Comparison of ENCODE assay signal across 22 cellular contexts in genomic region chr2:26850565-26850964, GRCh38. TPM values are rescaled to one million over a fixed set of nuclear protein-coding genes. Genes with fewer than 3 reads are reported as not detected.
DNase-seq lines count a peak whose midpoint lies in the region; ATAC-seq, FAIRE-seq and TF ChIP-seq lines count a peak whose summit lies in the region.
"Had no signal": no experiment of that assay in that cellular context is flagged by ENCODE, and none has a peak within 500 bp of the region (broad histone marks: within the 10 kb centered on the region; RNA-seq: fewer than 3 reads in every experiment).

No MANE protein-coding gene starts in this region.

- H3K27me3 ChIP-seq in HCT116 (ENCODE audit: insufficient read depth, low read length) (no peaks in the 10 kb centered on the region), bronchial epithelial cell (ENCODE audit: control insufficient read depth, insufficient read depth, low read length) (peaks cover 46% of the 10 kb centered on the region), neuron (ENCODE audit: insufficient read depth, low read length) (no peaks in the 10 kb centered on the region)

- no peak overlapping the region for H3K4me2 ChIP-seq in HCT116 (ENCODE audit: low read length)

- no peaks in the 10 kb centered on the region for H3K9me2 ChIP-seq in HCT116 (ENCODE audit: insufficient read depth)

- no peaks in the 10 kb centered on the region for H3K9me3 ChIP-seq in HCT116 (ENCODE audit: control insufficient read depth in 1 of 2, insufficient read depth in 1 of 2, low read depth in 1 of 2, low read length in 2 of 2)
- H3K9me3 ChIP-seq in neuron (ENCODE audit: low read length) = no peaks in the 10 kb centered on the region
- H3K9me3 ChIP-seq: body of pancreas, Peyer's patch, psoas muscle, thoracic aorta had no signal

- no TSS peak for BruUV-seq in HCT116 (replicated peaks; lab: Mats Ljungman, UMichigan)

- H3K27ac ChIP-seq in HCT116 (ENCODE audit: low read depth, low read length) = no peak overlapping the region
- H3K27ac ChIP-seq: body of pancreas, Peyer's patch, psoas muscle, thoracic aorta had no signal

- no peaks in the 10 kb centered on the region for H3K36me3 ChIP-seq in HCT116 (ENCODE audit: control insufficient read depth in 1 of 2, insufficient read depth in 2 of 2, low read length in 2 of 2)
- H3K36me3 ChIP-seq in bronchial epithelial cell (ENCODE audit: control insufficient read depth, insufficient read depth, low read length) = no peaks in the 10 kb centered on the region
- peaks cover 2% of the 10 kb centered on the region for H3K36me3 ChIP-seq in neuron (ENCODE audit: insufficient read depth, low read length)
- H3K36me3 ChIP-seq: Peyer's patch had no signal

- H3K4me1 ChIP-seq in HCT116 (ENCODE audit: control insufficient read depth in 1 of 2, insufficient read depth in 2 of 2, low read length in 2 of 2) = peaks cover 0 to 22% of the 10 kb centered on the region in 2 experiments; a peak in 3 of 4 replicates
- H3K4me1 ChIP-seq in neuron (ENCODE audit: insufficient read depth, low read length) = peaks cover 61% of the 10 kb centered on the region

- no peak for TF ChIP-seq POLR2A in HCT116 (IDR thresholded peaks at IDR 0.05; ENCODE audit: borderline replicate concordance, extremely low read depth, insufficient read depth, insufficient read length)

- DNase-seq in HCT116 (ENCODE audit: low read depth, low spot score) (no peak), NCI-H69 (lab: John Stamatoyannopoulos, UW) (peak; percentile 11), bronchial epithelial cell (ENCODE audit: low read depth) (no peak), COR-L47 (lab: John Stamatoyannopoulos, UW) (no peak)
- DNase-seq: activated CD4-positive, alpha-beta T cell treated with anti-CD3 and anti-CD28 coated beads, Interleukin-2, amount 50 U/mL, for 48 hours; activated T-cell treated with anti-CD3 and anti-CD28 coated beads, Interleukin-2, amount 50 U/mL, for 1 hour; body of pancreas; DMS153; erythroblast; HCEC 1CT; NCI-H187 treated with DMSO at 0.1 percent for 48 hours; Peyer's patch; psoas muscle had no signal

- no peak overlapping the region for H3K9ac ChIP-seq in HCT116 (ENCODE audit: low read length)

- RAD21 ChIA-PET in HCT116 (lab: Charles Lee; ENCODE audit: low non-redundant PET in 1 of 2, low total read pairs in 2 of 2, uncharacterized antibody in 2 of 2, unreplicated experiment in 2 of 2) = no interaction called here

- no peaks in the 10 kb centered on the region for H3K79me2 ChIP-seq in HCT116 (ENCODE audit: insufficient read depth, low read length)

- no peaks in the 10 kb centered on the region for H4K20me1 ChIP-seq in HCT116 (ENCODE audit: insufficient read depth)

- CTCF ChIA-PET in HCT116 (lab: Charles Lee) = no interaction called here

- ATAC-seq in HCT116 (no peak), GM18907 (IDR thresholded peaks at IDR 0.05; ENCODE audit: unreplicated experiment) (no peak), GM21825 (IDR thresholded peaks at IDR 0.05; ENCODE audit: unreplicated experiment) (no peak)
- ATAC-seq: activated naive CD4-positive, alpha-beta T cell treated with anti-CD3 and anti-CD28 coated beads, Interleukin-2, amount 50 U/mL, for 72 hours; body of pancreas; psoas muscle had no signal

- H2AFZ ChIP-seq in HCT116 (ENCODE audit: low read depth, low read length, poor library complexity, severe bottlenecking) (no peak overlapping the region), neuron (ENCODE audit: low read depth, low read length) (no peak overlapping the region)

- peak; percentile 83 for FAIRE-seq in bronchial epithelial cell (lab: Jason Lieb, UNC)
- FAIRE-seq: GM18507 had no signal

- intact Hi-C loops in HCT116 (cut with micrococcal nuclease) = no loop called here

- H3K4me3 ChIP-seq in HCT116 (replicated peaks in 1 of 2; ENCODE audit: low read depth in 1 of 2, low read length in 2 of 2) (no peak overlapping the region), bronchial epithelial cell (ENCODE audit: low read depth, low read length) (no peak overlapping the region), neuron (ENCODE audit: low read length) (peak overlapping the region; percentile 92)
- H3K4me3 ChIP-seq: body of pancreas, Peyer's patch had no signal

- TF ChIP-seq CTCF in HCT116 (IDR thresholded peaks at IDR 0.05 in 2 of 3, conservative IDR thresholded peaks at IDR 0.05 in 1 of 3; ENCODE audit: borderline replicate concordance in 1 of 3, insufficient read depth in 1 of 3, low read depth in 2 of 3, low read length in 2 of 3) (no peak), bronchial epithelial cell (IDR thresholded peaks at IDR 0.05; ENCODE audit: insufficient read depth, low read length, severe bottlenecking) (no peak)

- POLR2A ChIA-PET in HCT116 (lab: Charles Lee) = no interaction called here

- peak; percentile 11; the same call in 1 of the 2 replicates for TF ChIP-seq RAD21 in HCT116 (IDR thresholded peaks at IDR 0.05; ENCODE audit: low read depth)

TF ChIP-seq in HCT116, 20 proteins besides CTCF, POLR2A, EP300 and RAD21:
- TF ChIP-seq TCF7L2 (IDR thresholded peaks at IDR 0.05; ENCODE audit: borderline replicate concordance, extremely low read depth, insufficient read depth, insufficient read length) = no peak
- TF ChIP-seq ELF1 (IDR thresholded peaks at IDR 0.05; ENCODE audit: borderline replicate concordance, low read depth) = no peak
- TF ChIP-seq ATF3 (IDR thresholded peaks at IDR 0.05) = no peak
- TF ChIP-seq REST (IDR thresholded peaks at IDR 0.05; ENCODE audit: low read depth) = no peak
- TF ChIP-seq SIN3A (IDR thresholded peaks at IDR 0.05; ENCODE audit: low read depth) = no peak
- no peak for TF ChIP-seq ZBTB33 (IDR thresholded peaks at IDR 0.05; ENCODE audit: extremely low read depth, insufficient replicate concordance, low read length)
- TF ChIP-seq MAX (IDR thresholded peaks at IDR 0.05) = no peak
- TF ChIP-seq ZNF274 (IDR thresholded peaks at IDR 0.05; ENCODE audit: low read depth, low read length) = no peak
- TF ChIP-seq JUND (IDR thresholded peaks at IDR 0.05) = no peak
- no peak for TF ChIP-seq EGR1 (IDR thresholded peaks at IDR 0.05; ENCODE audit: low read depth)
- no peak for TF ChIP-seq SRF (IDR thresholded peaks at IDR 0.05; ENCODE audit: low read depth)
- TF ChIP-seq FOSL1 (IDR thresholded peaks at IDR 0.05; ENCODE audit: low read depth) = no peak
- no peak for TF ChIP-seq YY1 (IDR thresholded peaks at IDR 0.05; ENCODE audit: extremely low read depth, insufficient replicate concordance, low read depth, low read length)
- TF ChIP-seq CEBPB (IDR thresholded peaks at IDR 0.05; ENCODE audit: low read depth) = no peak
- no peak for TF ChIP-seq CBX3 (IDR thresholded peaks at IDR 0.05; ENCODE audit: low read depth)
- no peak for TF ChIP-seq EZH2phosphoT487 (IDR thresholded peaks at IDR 0.05; ENCODE audit: borderline replicate concordance)
- no peak for TF ChIP-seq POLR2AphosphoS5 (IDR thresholded peaks at IDR 0.05; ENCODE audit: low read depth, low read length)
- no peak for TF ChIP-seq SP1 (IDR thresholded peaks at IDR 0.05; ENCODE audit: low read depth)

RNA-seq across cellular contexts. Expression of gene DPYSL5, which starts 2.6 kb away (rescaled TPM):
- total RNA-seq in HCT116 (2021; ENCODE audit: unreplicated experiment) = 8.4 TPM
- polyA plus RNA-seq in HCT116 (2012) = 5.3 and 6.0 TPM in 2 replicates
- total RNA-seq in bronchial epithelial cell = not detected in 2 replicates
- total RNA-seq: activated naive CD4-positive, alpha-beta T cell treated with anti-CD3 and anti-CD28 coated beads, Interleukin-2, amount 50 U/mL, for 72 hours; body of pancreas; liver; M059J; thoracic aorta had no signal
- polyA plus RNA-seq: BJ, liver had no signal
